In genomic region chr16:11635679-11636171, GRCh38 we compare ENCODE assay signal across 13 cellular contexts. TPM values are rescaled to one million over a fixed set of nuclear protein-coding genes. Genes with fewer than 3 reads are reported as not detected.
A peak's percentile ranks its signal among the peaks of the same experiment; 100 is the strongest.
DNase-seq lines count a peak whose midpoint lies in the region; ATAC-seq, FAIRE-seq and TF ChIP-seq lines count a peak whose summit lies in the region.
"Had no signal": no experiment of that assay in that cellular context is flagged by ENCODE, and none has a peak within 500 bp of the region (broad histone marks: within the 10 kb centered on the region; RNA-seq: fewer than 3 reads in every experiment).

No MANE protein-coding gene starts in this region.

- no peaks in the 10 kb centered on the region for H3K9me3 ChIP-seq in PC-3 (ENCODE audit: low read length)
- H3K9me3 ChIP-seq in mucosa of stomach (ENCODE audit: control insufficient read depth, low read length): no peaks in the 10 kb centered on the region
- H3K9me3 ChIP-seq: breast epithelium had no signal

- no peaks in the 10 kb centered on the region for H3K36me3 ChIP-seq in PC-3 (ENCODE audit: low read depth, low read length)
- no peaks in the 10 kb centered on the region for H3K36me3 ChIP-seq in mucosa of stomach (ENCODE audit: control insufficient read depth, insufficient read depth, low read length)
- H3K36me3 ChIP-seq: breast epithelium had no signal

- H3F3A ChIP-seq in PC-3 (ENCODE audit: low read length, unreplicated experiment): no peaks in the 10 kb centered on the region

- H2AFZ ChIP-seq in PC-3 (ENCODE audit: low read length): no peak overlapping the region

- H3K27ac ChIP-seq in 22Rv1 (peak overlapping the region; percentile 49), PC-3 (ENCODE audit: low read length) (no peak overlapping the region), foreskin keratinocyte (peak overlapping the region; percentile 27), dorsolateral prefrontal cortex (no peak overlapping the region)
- H3K27ac ChIP-seq: breast epithelium, KMS-11 had no signal

- TF ChIP-seq CTCF in 22Rv1 (IDR thresholded peaks at IDR 0.05) (no peak), PC-3 (conservative IDR thresholded peaks at IDR 0.05; ENCODE audit: low read depth, low read length) (no peak), foreskin keratinocyte (conservative IDR thresholded peaks at IDR 0.05) (no peak), dorsolateral prefrontal cortex (IDR thresholded peaks at IDR 0.05 in 54 of 56, conservative IDR thresholded peaks at IDR 0.05 in 2 of 56; ENCODE audit: low read depth in 1 of 56, partially characterized antibody in 56 of 56) (no peak)

- TF ChIP-seq POLR2A in H54 (IDR thresholded peaks at IDR 0.05; ENCODE audit: low read depth, low read length): no peak

- H3K4me2 ChIP-seq in PC-3 (ENCODE audit: low read length): peak overlapping the region; percentile 26; the same call in 1 of the 2 replicates
- H3K4me2 ChIP-seq: KMS-11 had no signal

- no peak for FAIRE-seq in H54 (lab: Jason Lieb, UNC)

- H3K9me2 ChIP-seq in PC-3 (replicated peaks; ENCODE audit: low read length): no peaks in the 10 kb centered on the region

- H4K20me1 ChIP-seq in PC-3 (ENCODE audit: low read length): no peaks in the 10 kb centered on the region

- CTCF ChIA-PET in PC-3 (lab: Charles Lee): no interaction called here

- POLR2A ChIA-PET in PC-3 (lab: Charles Lee; ENCODE audit: unreplicated experiment): no interaction called here

- DNase-seq in PC-3: no peak
- no peak for DNase-seq in foreskin keratinocyte
- no peak for DNase-seq in H54 (ENCODE audit: insufficient read length, low spot score)
- DNase-seq in dorsolateral prefrontal cortex: no peak
- DNase-seq in HuH-7 (ENCODE audit: low spot score): no peak
- no peak for DNase-seq in DMS 273 treated with DMSO at 0.1 percent for 48 hours (lab: John Stamatoyannopoulos, UW)
- DNase-seq: activated naive CD8-positive, alpha-beta T cell treated with anti-CD3 and anti-CD28 coated beads, Interleukin-2, amount 50 U/mL, for 24 hours; stimulated activated CD4-positive, alpha-beta T cell treated with anti-CD3 and anti-CD28 coated beads, Interleukin-12 subunit alpha, Interleukin-12 subunit beta, amount 100 ng/mL, for 4 hours had no signal

- intact Hi-C loops in PC-3 (cut with micrococcal nuclease) (no loop called here), dorsolateral prefrontal cortex (cut with DNase I) (no loop called here)

- no peak for ATAC-seq in PC-3
- no peak for ATAC-seq in foreskin keratinocyte
- ATAC-seq: activated CD4-positive, CD25-positive, alpha-beta regulatory T cell treated with anti-CD3 and anti-CD28 coated beads, Interleukin-2, amount 50 U/mL, for 24 hours; activated naive CD8-positive, alpha-beta T cell treated with anti-CD3 and anti-CD28 coated beads, Interleukin-2, amount 50 U/mL, for 24 hours had no signal

- H3K4me3 ChIP-seq in PC-3 (ENCODE audit: low read length) (no peak overlapping the region), mucosa of stomach (ENCODE audit: low read length) (peak overlapping the region; percentile 10), dorsolateral prefrontal cortex (no peak overlapping the region)
- H3K4me3 ChIP-seq: breast epithelium had no signal

- H3K9ac ChIP-seq in PC-3 (ENCODE audit: low read length) (no peak overlapping the region), mucosa of stomach (ENCODE audit: low read length) (no peak overlapping the region)
- H3K9ac ChIP-seq: KMS-11 had no signal

- peaks cover 11% of the 10 kb centered on the region for H3K4me1 ChIP-seq in PC-3 (ENCODE audit: insufficient read depth, low read length)
- peaks cover 6% of the 10 kb centered on the region for H3K4me1 ChIP-seq in foreskin keratinocyte
- H3K4me1 ChIP-seq in mucosa of stomach (ENCODE audit: control insufficient read depth, insufficient read depth, low read length): peaks cover 26% of the 10 kb centered on the region

- H3K27me3 ChIP-seq in PC-3 (ENCODE audit: low read length) (no peaks in the 10 kb centered on the region), foreskin keratinocyte (no peaks in the 10 kb centered on the region), mucosa of stomach (ENCODE audit: control insufficient read depth, insufficient read depth, low read length) (peaks cover 1% of the 10 kb centered on the region), dorsolateral prefrontal cortex (no peaks in the 10 kb centered on the region)
- H3K27me3 ChIP-seq: breast epithelium had no signal

- H3K79me2 ChIP-seq in PC-3 (ENCODE audit: low read length): no peaks in the 10 kb centered on the region

- no TSS peak for BruUV-seq in PC-3 (replicated peaks; lab: Mats Ljungman, UMichigan)

RNA-seq across cellular contexts. Expression of gene SNN, which starts 32.5 kb away (rescaled TPM):
- total RNA-seq in PC-3 (2014; rRNA removed) (4.3 and 5.4 TPM in 2 replicates), foreskin keratinocyte (11.5 and 14.2 TPM in 2 replicates), dorsolateral prefrontal cortex (100 to 1,000 TPM in 118 of 120 experiments, 10 to 100 TPM in 2; 90.3 to 278 (median 166) TPM)
- polyA plus RNA-seq in foreskin keratinocyte: 7.9 and 11.4 TPM in 2 replicates

RNA-seq across cellular contexts. Expression of gene LITAF, which starts 49.0 kb away (rescaled TPM):
- total RNA-seq in PC-3 (2014; rRNA removed) (12.8 and 13.1 TPM in 2 replicates), foreskin keratinocyte (91.8 and 109 TPM in 2 replicates), dorsolateral prefrontal cortex (100 to 1,000 TPM in 7 of 120 experiments, 10 to 100 TPM in 113; 14.7 to 172 (median 49.8) TPM)
- polyA plus RNA-seq in foreskin keratinocyte: 83.9 and 86.1 TPM in 2 replicates

Comparison
In these comparisons a context has a peak if more than half of its experiments do, and no peak if none do; other contexts are left out.
1. H3K27ac ChIP-seq: peak in 22Rv1 (single experiment) and foreskin keratinocyte (single experiment); none in PC-3 (single experiment) and dorsolateral prefrontal cortex (0 of 59).